ENCODE assay signal across 18 cellular contexts in the genomic region with DNA sequence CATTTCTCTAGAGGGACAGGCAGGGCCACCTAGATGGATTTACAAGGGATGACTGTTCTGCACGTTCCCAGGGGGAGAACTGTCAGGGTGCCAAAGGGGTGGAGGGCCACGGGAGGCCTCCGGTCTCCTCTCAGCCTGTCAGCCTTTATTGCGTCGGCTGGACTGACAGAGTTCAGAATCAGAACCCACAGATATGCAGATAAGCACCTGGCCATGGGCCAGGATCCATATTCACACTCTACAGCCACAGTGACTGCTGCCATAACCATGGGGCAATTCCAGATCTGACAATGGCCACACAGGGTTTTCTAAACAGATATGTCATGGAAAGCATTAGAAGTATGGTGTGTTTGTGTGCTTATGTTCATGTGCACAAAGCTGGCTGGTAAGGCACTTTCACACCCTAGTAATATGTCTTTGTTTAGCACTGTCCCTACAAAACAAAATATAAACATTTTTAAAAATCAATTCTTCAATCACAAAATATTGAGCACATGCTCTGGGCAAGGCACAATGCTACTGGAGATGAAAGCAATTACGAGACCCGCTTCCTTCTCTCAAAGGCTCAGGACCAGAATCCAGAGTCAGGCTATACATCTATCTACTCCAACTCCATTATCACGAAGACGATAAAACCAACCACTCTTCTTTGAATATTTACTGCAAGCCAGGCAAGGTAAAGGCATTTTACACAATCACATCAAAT. TPM values are rescaled to one million over a fixed set of nuclear protein-coding genes. Genes with fewer than 3 reads are reported as not detected.
DNase-seq lines count a peak whose midpoint lies in the region; ATAC-seq and TF ChIP-seq lines count a peak whose summit lies in the region.
"Had no signal": no experiment of that assay in that cellular context is flagged by ENCODE, and none has a peak within 500 bp of the region (broad histone marks: within the 10 kb centered on the region; RNA-seq: fewer than 3 reads in every experiment).

No MANE protein-coding gene starts in this region.

- no peaks in the 10 kb centered on the region for H3K36me3 Mint-ChIP-seq in brain

- H3K9me3 ChIP-seq in BE2C (no peaks in the 10 kb centered on the region), OCI-LY1 (ENCODE audit: low read length) (no peaks in the 10 kb centered on the region), right lobe of liver (no peaks in the 10 kb centered on the region)
- H3K9me3 ChIP-seq: pancreas, thyroid gland had no signal

- H3F3A ChIP-seq in OCI-LY1 (ENCODE audit: insufficient read depth, low read length): no peaks in the 10 kb centered on the region

- H3K9me3 Mint-ChIP-seq in brain: no peaks in the 10 kb centered on the region

- no peaks in the 10 kb centered on the region for H3K27me3 Mint-ChIP-seq in brain

- H3K4me1 ChIP-seq in BE2C (peaks cover 53% of the 10 kb centered on the region), OCI-LY1 (ENCODE audit: insufficient read depth, low read length, severe bottlenecking) (peaks cover 99% of the 10 kb centered on the region), right lobe of liver (peaks cover 0 to 73% (median 38%) of the 10 kb centered on the region in 4 donors)

- H3K4me2 ChIP-seq in OCI-LY1 (ENCODE audit: low read length): peak overlapping the region; percentile 48; the same call in 1 of the 2 replicates

- TF ChIP-seq POLR2A in right lobe of liver (IDR thresholded peaks at IDR 0.05): no peak

- H2AFZ ChIP-seq in OCI-LY1 (ENCODE audit: low read length): no peak overlapping the region

- H3K27ac Mint-ChIP-seq in brain: peak overlapping the region in 4 of 5 experiments; percentile 20 to 57 (median 42)

- intact Hi-C loops in right lobe of liver (cut with DNase I): no loop called here

- H3K79me2 ChIP-seq in OCI-LY1 (ENCODE audit: insufficient read depth, low read length): peaks cover 81% of the 10 kb centered on the region

- H3K4me3 ChIP-seq in BE2C (ENCODE audit: low read depth, low read length) (no peak overlapping the region), OCI-LY1 (ENCODE audit: low read depth, low read length, poor library complexity, severe bottlenecking) (peak overlapping the region; percentile 12), right lobe of liver (no peak overlapping the region)
- H3K4me3 ChIP-seq: lung, pancreas, thyroid gland had no signal

- 39% methylated on average over 9 of the region's 9 CpGs for WGBS in right lobe of liver (ENCODE audit: insufficient coverage, low coverage, low lambda C conversion rate, missing lambda C conversion rate)

- H3K27ac ChIP-seq in OCI-LY1 (ENCODE audit: low read depth, low read length, poor library complexity, severe bottlenecking) (peak overlapping the region; percentile 99), right lobe of liver (peak overlapping the region in 1 of 3 donors; percentile 2)
- H3K27ac ChIP-seq: epithelial cell of prostate, pancreas, thyroid gland had no signal

- H3K36me3 ChIP-seq in BE2C (no peaks in the 10 kb centered on the region), OCI-LY1 (ENCODE audit: insufficient read depth, low read length) (peaks cover 7% of the 10 kb centered on the region; the same call in 1 of the 2 replicates), right lobe of liver (no peaks in the 10 kb centered on the region)
- H3K36me3 ChIP-seq: pancreas, thyroid gland had no signal

- no peaks in the 10 kb centered on the region for H4K20me1 ChIP-seq in OCI-LY1 (ENCODE audit: insufficient read depth, low read length)

- DNase-seq in BE2C: peak; percentile 85
- DNase-seq in right lobe of liver: peak in 2 of 3 donors; percentile 62 to 65
- DNase-seq in NCI-H446 treated with DMSO at 0.1 percent for 48 hours (lab: John Stamatoyannopoulos, UW): no peak
- DNase-seq in COR-L47 (lab: John Stamatoyannopoulos, UW): no peak
- no peak for DNase-seq in activated effector memory CD4-positive, alpha-beta T cell treated with anti-CD3 and anti-CD28 coated beads, Interleukin-2, amount 50 U/mL, for 16 hours
- DNase-seq: activated naive CD4-positive, alpha-beta T cell; caudate nucleus; NCI-H1417 treated with DMSO at 0.1 percent for 48 hours; NCI-H524 treated with DMSO at 0.1 percent for 48 hours; SHP77; thyroid gland had no signal

- peak; percentile 16 for TF ChIP-seq CTCF in BE2C (IDR thresholded peaks at IDR 0.05; ENCODE audit: low read depth, low read length)
- no peak for TF ChIP-seq CTCF in OCI-LY1 (IDR thresholded peaks at IDR 0.05; ENCODE audit: low read length)
- no peak for TF ChIP-seq CTCF in brain (conservative IDR thresholded peaks at IDR 0.05)
- no peak for TF ChIP-seq CTCF in right lobe of liver (IDR thresholded peaks at IDR 0.05)

- peaks cover 98% of the 10 kb centered on the region for H3K4me1 Mint-ChIP-seq in brain

- no peaks in the 10 kb centered on the region for H3K9me2 ChIP-seq in OCI-LY1 (ENCODE audit: low read depth, low read length)

- H3K9ac ChIP-seq in OCI-LY1 (ENCODE audit: low read length): peak overlapping the region; percentile 48; the same call in 1 of the 2 replicates

- ATAC-seq in right lobe of liver (peak; percentile 8 to 39 (median 10)), HG03175 (IDR thresholded peaks at IDR 0.05; ENCODE audit: unreplicated experiment) (no peak)
- ATAC-seq: HCT116 had no signal

- H3K27me3 ChIP-seq in BE2C: no peaks in the 10 kb centered on the region
- no peaks in the 10 kb centered on the region for H3K27me3 ChIP-seq in OCI-LY1 (ENCODE audit: insufficient read depth, low read length)
- no peaks in the 10 kb centered on the region for H3K27me3 ChIP-seq in right lobe of liver
- H3K27me3 ChIP-seq: pancreas, thyroid gland had no signal

- peak overlapping the region in 1 of 5 experiments; percentile 46 for H3K4me3 Mint-ChIP-seq in brain

RNA-seq across cellular contexts. Expression of gene TRAM2, which starts 29.1 kb away (rescaled TPM):
- 5.0 TPM for polyA plus RNA-seq in BE2C (2012; ENCODE audit: insufficient read depth, insufficient read length, low read depth)
- 3.7 TPM for polyA plus RNA-seq in brain (ENCODE audit: insufficient read depth, low read depth, low replicate concordance)
- total RNA-seq in right lobe of liver: 10 to 100 TPM; 16.1 to 24.8 (median 17.8) TPM

Comparison
In these comparisons a context has a peak if more than half of its experiments do, and no peak if none do; other contexts are left out.
1. DNase-seq: peak in BE2C (single experiment) and right lobe of liver (2 of 3); none in NCI-H446 treated with DMSO at 0.1 percent for 48 hours (single experiment), COR-L47 (single experiment) and activated effector memory CD4-positive, alpha-beta T cell treated with anti-CD3 and anti-CD28 coated beads, Interleukin-2, amount 50 U/mL, for 16 hours (single experiment).